2 cellular contexts compared by ENCODE assay signal in genomic region chr6:4313044-4313686, GRCh38.
A peak's percentile ranks its signal among the peaks of the same experiment; 100 is the strongest.
TF ChIP-seq lines count a peak whose summit lies in the region.

No MANE protein-coding gene starts in this region.

TF ChIP-seq in IMR-90, 13 proteins besides CTCF, POLR2A, EP300 and RAD21 (continued from another document):
- TF ChIP-seq MAFK (IDR thresholded peaks at IDR 0.05; ENCODE audit: low read depth, low read length) (no peak), USF2 (IDR thresholded peaks at IDR 0.05; ENCODE audit: low read depth, low read length) (no peak), ELK1 (IDR thresholded peaks at IDR 0.05; ENCODE audit: borderline replicate concordance, low read depth, low read length) (no peak), SMC3 (IDR thresholded peaks at IDR 0.05; ENCODE audit: low read depth, low read length) (peak; percentile 91), RFX5 (IDR thresholded peaks at IDR 0.05; ENCODE audit: low read depth, low read length) (no peak)

TF ChIP-seq in K562, 482 proteins besides CTCF, POLR2A, EP300 and RAD21:
- no peak for TF ChIP-seq BCLAF1 (IDR thresholded peaks at IDR 0.05; ENCODE audit: borderline replicate concordance in 1 of 2, control insufficient read depth in 1 of 2, low read depth in 2 of 2, low read length in 1 of 2)
- TF ChIP-seq ZNF766 (CRISPR knock-in tag; conservative IDR thresholded peaks at IDR 0.05) = 0 out of 2 replicates have a peak, but pooled peaks have one; percentile 27
- peak; percentile 37; the same call in 1 of the 2 replicates for TF ChIP-seq STAG1 (CRISPR knock-in tag; IDR thresholded peaks at IDR 0.05; ENCODE audit: borderline replicate concordance)
